11 cellular contexts compared by ENCODE assay signal in the genomic region with DNA sequence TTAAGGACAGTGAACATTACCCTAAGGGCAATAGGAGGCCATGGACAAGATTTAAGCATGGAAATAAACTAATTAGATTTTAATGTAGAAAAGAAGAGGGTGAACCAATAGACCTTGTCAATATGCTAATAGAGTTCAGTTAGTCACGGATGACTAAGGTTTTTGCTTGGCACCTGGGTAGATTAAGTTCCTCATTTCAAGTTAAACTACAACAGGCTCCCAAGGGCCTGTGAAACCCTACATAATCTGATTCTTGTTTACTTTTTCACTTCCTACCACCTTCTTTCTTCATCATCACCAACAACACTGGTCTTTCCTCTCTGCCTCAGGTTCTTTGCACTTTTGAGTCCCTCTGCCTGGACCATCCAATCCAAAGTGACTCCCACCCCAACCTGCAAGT. TPM values are rescaled to one million over a fixed set of nuclear protein-coding genes. Genes with fewer than 3 reads are reported as not detected.
DNase-seq lines count a peak whose midpoint lies in the region; ATAC-seq lines count a peak whose summit lies in the region.
"Had no signal": no experiment of that assay in that cellular context is flagged by ENCODE, and none has a peak within 500 bp of the region (broad histone marks: within the 10 kb centered on the region; RNA-seq: fewer than 3 reads in every experiment).

No MANE protein-coding gene starts in this region.

- H3K27ac Mint-ChIP-seq in activated CD8-positive, alpha-beta memory T cell treated with anti-CD3 and anti-CD28 coated beads, Interleukin-2, amount 10 ng/mL, durations not matched to agents 7 days and 5 days: peak overlapping the region; percentile 2
- peak overlapping the region in 8 of 10 donors; percentile 6 to 83 (median 41) for H3K27ac Mint-ChIP-seq in naive thymus-derived CD8-positive, alpha-beta T cell

- no peak for DNase-seq in activated CD8-positive, alpha-beta memory T cell treated with anti-CD3 and anti-CD28 coated beads, Interleukin-2, amount 10 ng/mL, durations not matched to agents 7 days and 5 days
- DNase-seq in activated CD8-positive, alpha-beta memory T cell treated with anti-CD3 and anti-CD28 coated beads, Interleukin-2, amount 50 U/mL, for 4 hours: no peak
- DNase-seq in NOMO-1 (lab: John Stamatoyannopoulos, UW; ENCODE audit: unreplicated experiment in 2 of 2): peak; percentile 49 to 72
- DNase-seq in naive thymus-derived CD8-positive, alpha-beta T cell: no peak
- DNase-seq in NCI-H748 (lab: John Stamatoyannopoulos, UW; ENCODE audit: unreplicated experiment): no peak
- no peak for DNase-seq in NCI-H1048 (lab: John Stamatoyannopoulos, UW)
- DNase-seq: left colon had no signal

- POLR2A ChIA-PET in naive thymus-derived CD8-positive, alpha-beta T cell (lab: Charles Lee): no interaction called here

- peaks cover 31% of the 10 kb centered on the region for H3K4me1 Mint-ChIP-seq in activated CD8-positive, alpha-beta memory T cell treated with anti-CD3 and anti-CD28 coated beads, Interleukin-2, amount 10 ng/mL, durations not matched to agents 7 days and 5 days
- H3K4me1 Mint-ChIP-seq in naive thymus-derived CD8-positive, alpha-beta T cell: peaks cover 13 to 36% (median 15%) of the 10 kb centered on the region in 4 donors

- ATAC-seq in activated CD8-positive, alpha-beta memory T cell treated with anti-CD3 and anti-CD28 coated beads, Interleukin-2, amount 10 ng/mL, durations not matched to agents 7 days and 5 days: no peak
- ATAC-seq in HG02623 (IDR thresholded peaks at IDR 0.05; ENCODE audit: unreplicated experiment): peak; percentile 42
- peak in 1 of 2 donors; percentile 46 for ATAC-seq in naive thymus-derived CD8-positive, alpha-beta T cell
- ATAC-seq in HG02884 (IDR thresholded peaks at IDR 0.05; ENCODE audit: unreplicated experiment): no peak
- ATAC-seq: left colon had no signal

- H3K9me3 Mint-ChIP-seq in activated CD8-positive, alpha-beta memory T cell treated with anti-CD3 and anti-CD28 coated beads, Interleukin-2, amount 10 ng/mL, durations not matched to agents 7 days and 5 days (ENCODE audit: low read depth): no peaks in the 10 kb centered on the region
- no peaks in the 10 kb centered on the region for H3K9me3 Mint-ChIP-seq in naive thymus-derived CD8-positive, alpha-beta T cell

- H3K36me3 Mint-ChIP-seq in activated CD8-positive, alpha-beta memory T cell treated with anti-CD3 and anti-CD28 coated beads, Interleukin-2, amount 10 ng/mL, durations not matched to agents 7 days and 5 days: peaks cover 55% of the 10 kb centered on the region
- H3K36me3 Mint-ChIP-seq in naive thymus-derived CD8-positive, alpha-beta T cell: peaks cover 31 to 62% (median 61%) of the 10 kb centered on the region in 3 donors

- no peaks in the 10 kb centered on the region for H3K27me3 Mint-ChIP-seq in activated CD8-positive, alpha-beta memory T cell treated with anti-CD3 and anti-CD28 coated beads, Interleukin-2, amount 10 ng/mL, durations not matched to agents 7 days and 5 days
- H3K27me3 Mint-ChIP-seq in naive thymus-derived CD8-positive, alpha-beta T cell: no peaks in the 10 kb centered on the region

- no peak overlapping the region for H3K4me3 Mint-ChIP-seq in activated CD8-positive, alpha-beta memory T cell treated with anti-CD3 and anti-CD28 coated beads, Interleukin-2, amount 10 ng/mL, durations not matched to agents 7 days and 5 days
- H3K4me3 Mint-ChIP-seq in naive thymus-derived CD8-positive, alpha-beta T cell: peak overlapping the region in 1 of 10 donors; percentile 40

- CTCF ChIA-PET in activated CD8-positive, alpha-beta memory T cell treated with anti-CD3 and anti-CD28 coated beads, Interleukin-2, amount 10 ng/mL, durations not matched to agents 7 days and 5 days (lab: Charles Lee): interaction anchor here (1.5 kb wide), 1 partner anchor 8 kb away, joined by 4 read pairs; no protein-coding TSS in a partner anchor

RNA-seq across cellular contexts. Expression of a gene that starts 14.8 kb away (rescaled TPM):
- 100 to 1,000 TPM; 111 to 148 TPM for total RNA-seq in activated CD8-positive, alpha-beta memory T cell treated with anti-CD3 and anti-CD28 coated beads, Interleukin-2, amount 10 ng/mL, durations not matched to agents 7 days and 5 days
- total RNA-seq in naive thymus-derived CD8-positive, alpha-beta T cell: 100 to 1,000 TPM; 116 to 121 TPM
- polyA plus RNA-seq in naive thymus-derived CD8-positive, alpha-beta T cell: 100 to 1,000 TPM in 2 of 3 donors, 10 to 100 TPM in 1; 82.8 to 115 (median 112) TPM

RNA-seq across cellular contexts. Expression of a gene that starts 20.5 kb away (rescaled TPM):
- total RNA-seq in activated CD8-positive, alpha-beta memory T cell treated with anti-CD3 and anti-CD28 coated beads, Interleukin-2, amount 10 ng/mL, durations not matched to agents 7 days and 5 days: 100 to 1,000 TPM; 132 to 142 TPM
- 10 to 100 TPM; 23.1 to 27.5 TPM for total RNA-seq in naive thymus-derived CD8-positive, alpha-beta T cell
- polyA plus RNA-seq in naive thymus-derived CD8-positive, alpha-beta T cell: 10 to 100 TPM in 2 of 3 donors, 1 to 10 TPM in 1; 7.5 to 14.8 (median 10.4) TPM
- total RNA-seq: endothelial cell of umbilical vein had no signal
- polyA plus RNA-seq: endothelial cell of umbilical vein, smooth muscle cell had no signal

Comparison
In these comparisons a context has a peak if more than half of its experiments do, and no peak if none do; other contexts are left out.
1. DNase-seq: peak in NOMO-1 (2 of 2); none in activated CD8-positive, alpha-beta memory T cell treated with anti-CD3 and anti-CD28 coated beads, Interleukin-2, amount 10 ng/mL, durations not matched to agents 7 days and 5 days (single experiment), activated CD8-positive, alpha-beta memory T cell treated with anti-CD3 and anti-CD28 coated beads, Interleukin-2, amount 50 U/mL, for 4 hours (single experiment), naive thymus-derived CD8-positive, alpha-beta T cell (0 of 10), NCI-H748 (single experiment) and NCI-H1048 (single experiment).
2. RNA of a gene that starts 20.5 kb away (total RNA-seq): 132 to 142 TPM in activated CD8-positive, alpha-beta memory T cell treated with anti-CD3 and anti-CD28 coated beads, Interleukin-2, amount 10 ng/mL, durations not matched to agents 7 days and 5 days; 23.1 to 27.5 TPM in naive thymus-derived CD8-positive, alpha-beta T cell; every median in the first group is over 4 times any median in the second.